In the genomic region with DNA sequence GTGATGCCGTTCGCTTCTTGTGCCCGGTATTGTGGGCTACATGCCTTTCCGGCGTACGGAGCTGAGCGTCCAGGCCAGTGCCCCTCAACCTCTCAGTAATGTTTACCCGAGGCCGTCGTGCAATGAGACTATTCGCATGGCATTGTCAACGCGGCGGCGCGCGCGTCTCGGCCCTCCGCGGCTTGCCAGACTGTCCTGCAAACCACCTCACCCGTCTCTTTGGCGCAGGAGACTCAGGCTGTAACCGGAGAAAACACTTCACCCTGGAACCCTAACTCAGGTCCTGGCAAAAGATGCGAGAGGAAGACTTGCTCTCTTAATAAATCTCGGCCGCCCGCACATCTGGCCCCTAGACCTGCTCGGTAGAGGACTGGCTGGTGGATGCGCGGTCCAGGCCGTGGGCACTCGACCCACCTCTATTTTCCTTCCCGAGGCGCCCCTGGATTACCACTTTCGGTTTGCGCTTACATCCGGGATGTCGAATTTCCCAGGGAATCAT, we compare ENCODE assay signal across 13 cellular contexts.
DNase-seq lines count a peak whose midpoint lies in the region; ATAC-seq and TF ChIP-seq lines count a peak whose summit lies in the region.
"Had no signal": no experiment of that assay in that cellular context is flagged by ENCODE, and none has a peak within 500 bp of the region (broad histone marks: within the 10 kb centered on the region; RNA-seq: fewer than 3 reads in every experiment).

No MANE protein-coding gene starts in this region.

- no peak for ATAC-seq in GM23338
- no peak for ATAC-seq in activated CD8-positive, alpha-beta memory T cell treated with anti-CD3 and anti-CD28 coated beads, Interleukin-2, amount 10 ng/mL, durations not matched to agents 7 days and 5 days
- ATAC-seq: gastroesophageal sphincter had no signal

- peaks cover 34% of the 10 kb centered on the region for H3F3A ChIP-seq in GM23338 (replicated peaks; ENCODE audit: low read depth)

- H3K27me3 Mint-ChIP-seq in CD14-positive monocyte (ENCODE audit: low read depth in 3 of 3) (peaks cover 85 to 98% (median 97%) of the 10 kb centered on the region in 3 donors), GM23338 (ENCODE audit: insufficient read depth, low read depth, poor library complexity) (peaks cover 100% of the 10 kb centered on the region), endodermal cell (ENCODE audit: insufficient read depth) (peaks cover 99% of the 10 kb centered on the region), progenitor cell of endocrine pancreas (peaks cover 98% of the 10 kb centered on the region)
- peaks cover 96% of the 10 kb centered on the region for H3K27me3 Mint-ChIP-seq in activated CD8-positive, alpha-beta memory T cell treated with anti-CD3 and anti-CD28 coated beads, Interleukin-2, amount 10 ng/mL, durations not matched to agents 7 days and 5 days

- peaks cover 5% of the 10 kb centered on the region for H3K9me3 ChIP-seq in endodermal cell (ENCODE audit: control insufficient read depth, low read length)
- H3K9me3 ChIP-seq: gastroesophageal sphincter, thyroid gland had no signal

- H3K79me2 ChIP-seq in GM23338 (replicated peaks; ENCODE audit: insufficient read depth) = no peaks in the 10 kb centered on the region

- H3K27me3 ChIP-seq in GM23338 (ENCODE audit: insufficient read depth) (peaks cover 100% of the 10 kb centered on the region), endodermal cell (ENCODE audit: control insufficient read depth, insufficient read depth, low read length, poor library complexity, severe bottlenecking) (peaks cover 100% of the 10 kb centered on the region)

- peaks cover 7 to 21% of the 10 kb centered on the region in 2 donors for H3K36me3 Mint-ChIP-seq in CD14-positive monocyte
- no peaks in the 10 kb centered on the region; the same call in 2 of the 3 replicates for H3K36me3 Mint-ChIP-seq in GM23338 (ENCODE audit: low read depth)
- H3K36me3 Mint-ChIP-seq in endodermal cell (ENCODE audit: low read depth) = no peaks in the 10 kb centered on the region
- H3K36me3 Mint-ChIP-seq in progenitor cell of endocrine pancreas (ENCODE audit: insufficient read depth) = no peaks in the 10 kb centered on the region
- H3K36me3 Mint-ChIP-seq in activated CD8-positive, alpha-beta memory T cell treated with anti-CD3 and anti-CD28 coated beads, Interleukin-2, amount 10 ng/mL, durations not matched to agents 7 days and 5 days = no peaks in the 10 kb centered on the region

- no peak for DNase-seq in CD14-positive monocyte (ENCODE audit: low spot score)
- DNase-seq in GM23338 (ENCODE audit: low spot score) = no peak
- DNase-seq in endodermal cell = peak; percentile 59
- no peak for DNase-seq in progenitor cell of endocrine pancreas (ENCODE audit: low spot score, unreplicated experiment)
- no peak for DNase-seq in germinal center (ENCODE audit: low spot score)
- no peak for DNase-seq in DMS153 treated with DMSO at 0.1 percent for 48 hours (lab: John Stamatoyannopoulos, UW; ENCODE audit: unreplicated experiment)
- no peak for DNase-seq in activated CD8-positive, alpha-beta memory T cell treated with anti-CD3 and anti-CD28 coated beads, Interleukin-2, amount 10 ng/mL, durations not matched to agents 7 days and 5 days
- no peak for DNase-seq in NCI-H446 (lab: John Stamatoyannopoulos, UW)
- DNase-seq: activated gamma-delta T cell treated with Interleukin-2 at 50 U/mL for 16 hours, NCI-H2171, thyroid gland had no signal

- intact Hi-C loops in CD14-positive monocyte (cut with micrococcal nuclease) = loop anchor here in 1 of 2 donors (5.0 kb wide), 1 partner anchor 44 kb away; no protein-coding TSS in a partner anchor

- H2AFZ ChIP-seq in GM23338 = no peak overlapping the region

- H3K4me2 ChIP-seq in GM23338 = 0 out of 2 replicates have a peak overlapping the region, but pooled peaks have one; percentile 20

- H3K9ac ChIP-seq in endodermal cell (ENCODE audit: extremely low read depth, low read length, poor library complexity, severe bottlenecking) = no peak overlapping the region

- H4K20me1 ChIP-seq in GM23338 (replicated peaks; ENCODE audit: insufficient read depth) = peaks cover 56% of the 10 kb centered on the region

- TF ChIP-seq CTCF in CD14-positive monocyte (IDR thresholded peaks at IDR 0.05) (no peak), GM23338 (conservative IDR thresholded peaks at IDR 0.05; ENCODE audit: low read depth in 2 of 2) (no peak), endodermal cell (conservative IDR thresholded peaks at IDR 0.05) (no peak), progenitor cell of endocrine pancreas (IDR thresholded peaks at IDR 0.05; ENCODE audit: unreplicated experiment) (no peak)

- H3K4me3 ChIP-seq in GM23338 (peak overlapping the region; percentile 45; the same call in 1 of the 2 replicates), endodermal cell (ENCODE audit: low read length) (no peak overlapping the region)
- H3K4me3 ChIP-seq: gastroesophageal sphincter, SK-N-MC, thyroid gland had no signal

- WGBS in endodermal cell (ENCODE audit: insufficient coverage in 1 of 2, insufficient read length in 1 of 2), 2 experiments = 7 to 12% methylated on average over 29 to 39 of the region's 39 CpGs

- H3K36me3 ChIP-seq in GM23338 (ENCODE audit: insufficient read depth) (no peaks in the 10 kb centered on the region; the same call in 1 of the 2 replicates), endodermal cell (ENCODE audit: control insufficient read depth, insufficient read depth, low read length) (no peaks in the 10 kb centered on the region)
- H3K36me3 ChIP-seq: gastroesophageal sphincter, thyroid gland had no signal

- H3K9me2 ChIP-seq in GM23338 (ENCODE audit: insufficient read depth) = no peaks in the 10 kb centered on the region

- H3K4me1 Mint-ChIP-seq in CD14-positive monocyte = peaks cover 67% of the 10 kb centered on the region
- peaks cover 33% of the 10 kb centered on the region for H3K4me1 Mint-ChIP-seq in GM23338
- H3K4me1 Mint-ChIP-seq in endodermal cell = peaks cover 23% of the 10 kb centered on the region
- H3K4me1 Mint-ChIP-seq in progenitor cell of endocrine pancreas (ENCODE audit: low read depth) = peaks cover 9% of the 10 kb centered on the region
- peaks cover 44% of the 10 kb centered on the region for H3K4me1 Mint-ChIP-seq in activated CD8-positive, alpha-beta memory T cell treated with anti-CD3 and anti-CD28 coated beads, Interleukin-2, amount 10 ng/mL, durations not matched to agents 7 days and 5 days

- H3K27ac Mint-ChIP-seq in CD14-positive monocyte = no peak overlapping the region
- no peak overlapping the region for H3K27ac Mint-ChIP-seq in GM23338
- no peak overlapping the region for H3K27ac Mint-ChIP-seq in endodermal cell
- H3K27ac Mint-ChIP-seq in progenitor cell of endocrine pancreas = no peak overlapping the region
- no peak overlapping the region for H3K27ac Mint-ChIP-seq in activated CD8-positive, alpha-beta memory T cell treated with anti-CD3 and anti-CD28 coated beads, Interleukin-2, amount 10 ng/mL, durations not matched to agents 7 days and 5 days

- H3K9me3 Mint-ChIP-seq in CD14-positive monocyte (peaks cover 0 to 38% (median 29%) of the 10 kb centered on the region in 7 donors), GM23338 (peaks cover 4% of the 10 kb centered on the region; the same call in 1 of the 3 replicates), endodermal cell (no peaks in the 10 kb centered on the region), progenitor cell of endocrine pancreas (ENCODE audit: low read depth) (no peaks in the 10 kb centered on the region)
- H3K9me3 Mint-ChIP-seq in activated CD8-positive, alpha-beta memory T cell treated with anti-CD3 and anti-CD28 coated beads, Interleukin-2, amount 10 ng/mL, durations not matched to agents 7 days and 5 days (ENCODE audit: low read depth) = no peaks in the 10 kb centered on the region

- peak overlapping the region; percentile 72 to 97 for H3K4me3 Mint-ChIP-seq in CD14-positive monocyte
- H3K4me3 Mint-ChIP-seq in GM23338 = no peak overlapping the region
- no peak overlapping the region for H3K4me3 Mint-ChIP-seq in endodermal cell
- H3K4me3 Mint-ChIP-seq in progenitor cell of endocrine pancreas (ENCODE audit: low read depth) = peak overlapping the region; percentile 52
- H3K4me3 Mint-ChIP-seq in activated CD8-positive, alpha-beta memory T cell treated with anti-CD3 and anti-CD28 coated beads, Interleukin-2, amount 10 ng/mL, durations not matched to agents 7 days and 5 days = no peak overlapping the region

- H3K4me1 ChIP-seq in GM23338 (ENCODE audit: insufficient read depth) (peaks cover 30% of the 10 kb centered on the region), endodermal cell (ENCODE audit: control insufficient read depth, insufficient read depth, low read length) (peaks cover 3% of the 10 kb centered on the region)

- H3K27ac ChIP-seq in GM23338 (ENCODE audit: low read depth) = no peak overlapping the region
- H3K27ac ChIP-seq in endodermal cell (ENCODE audit: low read depth, low read length) = no peak overlapping the region
- H3K27ac ChIP-seq: gastroesophageal sphincter, SK-N-MC, thyroid gland had no signal

- CTCF ChIA-PET in activated CD8-positive, alpha-beta memory T cell treated with anti-CD3 and anti-CD28 coated beads, Interleukin-2, amount 10 ng/mL, durations not matched to agents 7 days and 5 days (lab: Charles Lee) = no interaction called here

TF ChIP-seq in GM23338, 12 proteins besides CTCF, POLR2A, EP300 and RAD21 (continues in another document):
- TF ChIP-seq, protein P1, sequence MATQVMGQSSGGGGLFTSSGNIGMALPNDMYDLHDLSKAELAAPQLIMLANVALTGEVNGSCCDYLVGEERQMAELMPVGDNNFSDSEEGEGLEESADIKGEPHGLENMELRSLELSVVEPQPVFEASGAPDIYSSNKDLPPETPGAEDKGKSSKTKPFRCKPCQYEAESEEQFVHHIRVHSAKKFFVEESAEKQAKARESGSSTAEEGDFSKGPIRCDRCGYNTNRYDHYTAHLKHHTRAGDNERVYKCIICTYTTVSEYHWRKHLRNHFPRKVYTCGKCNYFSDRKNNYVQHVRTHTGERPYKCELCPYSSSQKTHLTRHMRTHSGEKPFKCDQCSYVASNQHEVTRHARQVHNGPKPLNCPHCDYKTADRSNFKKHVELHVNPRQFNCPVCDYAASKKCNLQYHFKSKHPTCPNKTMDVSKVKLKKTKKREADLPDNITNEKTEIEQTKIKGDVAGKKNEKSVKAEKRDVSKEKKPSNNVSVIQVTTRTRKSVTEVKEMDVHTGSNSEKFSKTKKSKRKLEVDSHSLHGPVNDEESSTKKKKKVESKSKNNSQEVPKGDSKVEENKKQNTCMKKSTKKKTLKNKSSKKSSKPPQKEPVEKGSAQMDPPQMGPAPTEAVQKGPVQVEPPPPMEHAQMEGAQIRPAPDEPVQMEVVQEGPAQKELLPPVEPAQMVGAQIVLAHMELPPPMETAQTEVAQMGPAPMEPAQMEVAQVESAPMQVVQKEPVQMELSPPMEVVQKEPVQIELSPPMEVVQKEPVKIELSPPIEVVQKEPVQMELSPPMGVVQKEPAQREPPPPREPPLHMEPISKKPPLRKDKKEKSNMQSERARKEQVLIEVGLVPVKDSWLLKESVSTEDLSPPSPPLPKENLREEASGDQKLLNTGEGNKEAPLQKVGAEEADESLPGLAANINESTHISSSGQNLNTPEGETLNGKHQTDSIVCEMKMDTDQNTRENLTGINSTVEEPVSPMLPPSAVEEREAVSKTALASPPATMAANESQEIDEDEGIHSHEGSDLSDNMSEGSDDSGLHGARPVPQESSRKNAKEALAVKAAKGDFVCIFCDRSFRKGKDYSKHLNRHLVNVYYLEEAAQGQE (IDR thresholded peaks at IDR 0.05; ENCODE audit: unreplicated experiment) = no peak
- TF ChIP-seq JUNB (IDR thresholded peaks at IDR 0.05; ENCODE audit: unreplicated experiment) = no peak

Comparison
In these comparisons a context has a peak if more than half of its experiments do, and no peak if none do; other contexts are left out.
1. H3K4me3 Mint-ChIP-seq: peak in CD14-positive monocyte (2 of 2) and progenitor cell of endocrine pancreas (single experiment); none in GM23338 (single experiment), endodermal cell (single experiment) and activated CD8-positive, alpha-beta memory T cell treated with anti-CD3 and anti-CD28 coated beads, Interleukin-2, amount 10 ng/mL, durations not matched to agents 7 days and 5 days (single experiment).